In the genomic region with DNA sequence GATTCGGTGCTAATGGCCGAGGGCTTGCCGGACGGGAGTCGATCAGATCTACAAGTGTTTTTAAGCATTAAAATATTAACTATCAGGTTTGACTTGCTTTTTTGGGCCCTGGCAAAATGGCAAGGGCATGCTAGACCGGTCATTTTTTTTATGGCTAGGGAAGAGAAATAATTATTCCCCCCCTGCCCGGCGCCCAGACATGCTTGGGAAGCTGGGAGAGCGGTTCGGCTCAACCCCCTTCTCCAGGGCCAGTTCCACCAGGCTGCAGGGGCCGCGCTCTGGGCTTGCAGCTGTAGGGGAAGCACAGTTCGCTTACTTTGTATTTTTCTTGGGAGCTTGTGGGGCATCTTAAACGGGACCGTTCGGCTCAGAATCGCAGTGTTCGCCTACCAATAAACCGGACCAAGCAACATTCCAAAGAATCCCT, we compare ENCODE assay signal across 8 cellular contexts. TPM values are rescaled to one million over a fixed set of nuclear protein-coding genes. Genes with fewer than 3 reads are reported as not detected.
A peak's percentile ranks its signal among the peaks of the same experiment; 100 is the strongest.
DNase-seq lines count a peak whose midpoint lies in the region; ATAC-seq, FAIRE-seq and TF ChIP-seq lines count a peak whose summit lies in the region.

No MANE protein-coding gene starts in this region.

- CTCF ChIA-PET in A549 (lab: Yijun Ruan, JAX), result interaction anchor here (1.0 to 1.4 kb wide), 3 partner anchors 13 to 432 kb away, joined by 3 read pairs; no protein-coding TSS in a partner anchor

- no peak for TF ChIP-seq POLR2A in A549 (IDR thresholded peaks at IDR 0.05; ENCODE audit: low read length)

- H3K27ac ChIP-seq in A549, result peak overlapping the region; percentile 98 to 99

- H3K9me3 ChIP-seq in A549, result no peaks in the 10 kb centered on the region

- peaks cover 43% of the 10 kb centered on the region for H3K4me1 ChIP-seq in A549

- DNase-seq in A549 (ENCODE audit: low read depth in 1 of 2, low spot score in 1 of 2) (no peak), LHCN-M2 (ENCODE audit: low read depth) (peak; percentile 46), epithelial cell of esophagus (ENCODE audit: low read depth) (no peak), myocyte (ENCODE audit: low read depth) (peak; percentile 65), DMS153 treated with DMSO at 0.1 percent for 48 hours (lab: John Stamatoyannopoulos, UW; ENCODE audit: unreplicated experiment) (no peak), foreskin melanocyte (no peak)

- FAIRE-seq in A549 (lab: Jason Lieb, UNC), result no peak

- peak overlapping the region; percentile 84 for H3K4me3 ChIP-seq in A549
- peak overlapping the region; percentile 71 for H3K4me3 ChIP-seq in epithelial cell of esophagus (ENCODE audit: low read length)

- TF ChIP-seq EP300 in A549 (IDR thresholded peaks at IDR 0.05), result no peak

- no peak for TF ChIP-seq RAD21 in A549 (conservative IDR thresholded peaks at IDR 0.05 in 1 of 2, IDR thresholded peaks at IDR 0.05 in 1 of 2)

- TF ChIP-seq CTCF in A549 (IDR thresholded peaks at IDR 0.05), result no peak
- TF ChIP-seq CTCF in epithelial cell of esophagus (IDR thresholded peaks at IDR 0.05; ENCODE audit: insufficient read depth, low read depth, low read length, missing control alignments), result no peak

- POLR2A ChIA-PET in A549 (lab: Yijun Ruan, JAX), result interaction anchor here (5.3 kb wide), 1 partner anchor 121 kb away, joined by 20 read pairs; no protein-coding TSS in a partner anchor

- 1% methylated on average over 19 of the region's 19 CpGs for WGBS in A549 (ENCODE audit: missing lambda C conversion rate)

- no peak for ATAC-seq in A549
- no peak for ATAC-seq in activated CD4-positive, CD25-positive, alpha-beta regulatory T cell treated with anti-CD3 and anti-CD28 coated beads, Interleukin-2, amount 50 U/mL, for 24 hours
- ATAC-seq in GM18498 (IDR thresholded peaks at IDR 0.05; ENCODE audit: unreplicated experiment), result no peak

- H3K4me2 ChIP-seq in A549, result peak overlapping the region; percentile 98

TF ChIP-seq in A549, 52 proteins besides CTCF, POLR2A, EP300 and RAD21:
- TF ChIP-seq RCOR1 (IDR thresholded peaks at IDR 0.05; ENCODE audit: low read depth, low read length) (no peak), BHLHE40 (IDR thresholded peaks at IDR 0.05; ENCODE audit: low read depth, low read length) (no peak), RARB (CRISPR knock-in tag; IDR thresholded peaks at IDR 0.05) (no peak), ZC3H11A (IDR thresholded peaks at IDR 0.05) (no peak), NPAS2 (CRISPR knock-in tag; IDR thresholded peaks at IDR 0.05; ENCODE audit: borderline replicate concordance) (no peak), SREBF2 (IDR thresholded peaks at IDR 0.05) (no peak), ZNF302 (CRISPR knock-in tag; IDR thresholded peaks at IDR 0.05) (no peak), HEYL (CRISPR knock-in tag; IDR thresholded peaks at IDR 0.05) (no peak), CEBPB (IDR thresholded peaks at IDR 0.05) (no peak), ESRRA (IDR thresholded peaks at IDR 0.05; ENCODE audit: borderline replicate concordance, low read length) (no peak), EHF (CRISPR knock-in tag; IDR thresholded peaks at IDR 0.05) (no peak), JUNB (IDR thresholded peaks at IDR 0.05) (no peak), CBX2 (IDR thresholded peaks at IDR 0.05; ENCODE audit: borderline replicate concordance, low read depth) (no peak), MYC (IDR thresholded peaks at IDR 0.05; ENCODE audit: borderline replicate concordance, low read length) (no peak), KDM5A (IDR thresholded peaks at IDR 0.05) (no peak)
- TF ChIP-seq, protein P1, sequence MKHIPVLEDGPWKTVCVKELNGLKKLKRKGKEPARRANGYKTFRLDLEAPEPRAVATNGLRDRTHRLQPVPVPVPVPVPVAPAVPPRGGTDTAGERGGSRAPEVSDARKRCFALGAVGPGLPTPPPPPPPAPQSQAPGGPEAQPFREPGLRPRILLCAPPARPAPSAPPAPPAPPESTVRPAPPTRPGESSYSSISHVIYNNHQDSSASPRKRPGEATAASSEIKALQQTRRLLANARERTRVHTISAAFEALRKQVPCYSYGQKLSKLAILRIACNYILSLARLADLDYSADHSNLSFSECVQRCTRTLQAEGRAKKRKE (CRISPR knock-in tag; IDR thresholded peaks at IDR 0.05; ENCODE audit: low read depth), result no peak
- TF ChIP-seq, protein P2, sequence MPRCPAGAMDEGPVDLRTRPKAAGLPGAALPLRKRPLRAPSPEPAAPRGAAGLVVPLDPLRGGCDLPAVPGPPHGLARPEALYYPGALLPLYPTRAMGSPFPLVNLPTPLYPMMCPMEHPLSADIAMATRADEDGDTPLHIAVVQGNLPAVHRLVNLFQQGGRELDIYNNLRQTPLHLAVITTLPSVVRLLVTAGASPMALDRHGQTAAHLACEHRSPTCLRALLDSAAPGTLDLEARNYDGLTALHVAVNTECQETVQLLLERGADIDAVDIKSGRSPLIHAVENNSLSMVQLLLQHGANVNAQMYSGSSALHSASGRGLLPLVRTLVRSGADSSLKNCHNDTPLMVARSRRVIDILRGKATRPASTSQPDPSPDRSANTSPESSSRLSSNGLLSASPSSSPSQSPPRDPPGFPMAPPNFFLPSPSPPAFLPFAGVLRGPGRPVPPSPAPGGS (IDR thresholded peaks at IDR 0.05), result no peak
- TF ChIP-seq, protein P3, sequence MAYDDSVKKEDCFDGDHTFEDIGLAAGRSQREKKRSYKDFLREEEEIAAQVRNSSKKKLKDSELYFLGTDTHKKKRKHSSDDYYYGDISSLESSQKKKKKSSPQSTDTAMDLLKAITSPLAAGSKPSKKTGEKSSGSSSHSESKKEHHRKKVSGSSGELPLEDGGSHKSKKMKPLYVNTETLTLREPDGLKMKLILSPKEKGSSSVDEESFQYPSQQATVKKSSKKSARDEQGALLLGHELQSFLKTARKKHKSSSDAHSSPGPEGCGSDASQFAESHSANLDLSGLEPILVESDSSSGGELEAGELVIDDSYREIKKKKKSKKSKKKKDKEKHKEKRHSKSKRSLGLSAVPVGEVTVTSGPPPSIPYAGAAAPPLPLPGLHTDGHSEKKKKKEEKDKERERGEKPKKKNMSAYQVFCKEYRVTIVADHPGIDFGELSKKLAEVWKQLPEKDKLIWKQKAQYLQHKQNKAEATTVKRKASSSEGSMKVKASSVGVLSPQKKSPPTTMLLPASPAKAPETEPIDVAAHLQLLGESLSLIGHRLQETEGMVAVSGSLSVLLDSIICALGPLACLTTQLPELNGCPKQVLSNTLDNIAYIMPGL (CRISPR knock-in tag; IDR thresholded peaks at IDR 0.05; ENCODE audit: borderline replicate concordance), result no peak

RNA-seq across cellular contexts. Expression of a gene that starts 3.0 kb away (rescaled TPM):
- polyA plus RNA-seq in A549 (2011; rRNA removed), result 11.3 and 15.8 TPM in 2 replicates
- polyA plus RNA-seq in A549 (2012; cell fraction: cytosol; rRNA removed), result 25.6 and 26.7 TPM in 2 replicates
- polyA plus RNA-seq in A549 (2012; cell fraction: nucleus; rRNA removed), result 54.2 and 56.7 TPM in 2 replicates
- 14.4 to 16.5 TPM (median 14.5 TPM) in 3 replicates for polyA plus RNA-seq in A549 (2017; fragmentation: RNase III; extraction: RNeasy Plus Mini Kit Qiagen cat#74134 plus additional on column Dnase treatment)
- polyA minus RNA-seq in A549 (2011; rRNA and poly(A)+ RNA removed), result 30.2 and 36.0 TPM in 2 replicates
- total RNA-seq in LHCN-M2 (2014; rRNA removed), result 2.9 and 3.4 TPM in 2 replicates
- 6.2 TPM for polyA plus RNA-seq in LHCN-M2 (2012)
- 1.4 and 2.4 TPM in 2 replicates for total RNA-seq in myocyte
- 17.2 TPM for polyA plus RNA-seq in myocyte (2012)

Comparison
In these comparisons a context has a peak if more than half of its experiments do, and no peak if none do; other contexts are left out.
1. DNase-seq: peak in LHCN-M2 (single experiment) and myocyte (single experiment); none in A549 (0 of 2), epithelial cell of esophagus (single experiment), DMS153 treated with DMSO at 0.1 percent for 48 hours (single experiment) and foreskin melanocyte (single experiment).